Comparison of ENCODE assay signal across 31 cellular contexts in genomic region chr6:39785281-39785680, GRCh38. TPM values are rescaled to one million over a fixed set of nuclear protein-coding genes. Genes with fewer than 3 reads are reported as not detected.
"Had no signal": no experiment of that assay in that cellular context is flagged by ENCODE, and none has a peak within 500 bp of the region (broad histone marks: within the 10 kb centered on the region; RNA-seq: fewer than 3 reads in every experiment).

No MANE protein-coding gene starts in this region.

- H3K9me3 ChIP-seq: adrenal gland, body of pancreas, colonic mucosa, gastrocnemius medialis had no signal

- DNase-seq: activated CD4-positive, alpha-beta memory T cell treated with anti-CD3 and anti-CD28 coated beads for 36 hours; activated CD4-positive, alpha-beta T cell treated with anti-CD3 and anti-CD28 coated beads for 36 hours; activated CD4-positive, alpha-beta T cell treated with anti-CD3 and anti-CD28 coated beads, Interleukin-2, amount 10 ng/mL, durations not matched to agents 24 days and 14 days; activated CD4-positive, CD25-positive, alpha-beta regulatory T cell; activated CD4-positive, CD25-positive, alpha-beta regulatory T cell treated with anti-CD3 and anti-CD28 coated beads, Interleukin-2, amount 50 U/mL, for 72 hours; activated CD8-positive, alpha-beta memory T cell treated with anti-CD3 and anti-CD28 coated beads, Interleukin-2, amount 10 ng/mL, durations not matched to agents 7 days and 5 days; activated CD8-positive, alpha-beta memory T cell treated with anti-CD3 and anti-CD28 coated beads, Interleukin-2, amount 50 U/mL, for 4 hours; activated CD8-positive, alpha-beta T cell treated with anti-CD3 and anti-CD28 coated beads, Interleukin-2, amount 10 ng/mL, durations not matched to agents 7 days and 5 days; activated effector memory CD4-positive, alpha-beta T cell treated with anti-CD3 and anti-CD28 coated beads, Interleukin-2, amount 50 U/mL, for 16 hours; activated naive CD4-positive, alpha-beta T cell treated with anti-CD3 and anti-CD28 coated beads for 36 hours; activated naive CD8-positive, alpha-beta T cell treated with anti-CD3 and anti-CD28 coated beads for 36 hours; activated naive CD8-positive, alpha-beta T cell treated with anti-CD3 and anti-CD28 coated beads, Interleukin-2, amount 50 U/mL, for 24 hours; activated T-cell treated with anti-CD3 and anti-CD28 coated beads, Interleukin-2, amount 50 U/mL, for 1 hour; activated T-cell treated with anti-CD3 and anti-CD28 coated beads, Interleukin-2, amount 50 U/mL, for 48 hours; adrenal gland; amygdala; aorta; body of pancreas; caudate nucleus; colonic mucosa; effector CD8-positive, alpha-beta T cell; foreskin fibroblast; gastrocnemius medialis; glutamatergic neuron; heart left ventricle; T-helper 2 cell had no signal

- H3K4me1 ChIP-seq: adrenal gland, body of pancreas, colonic mucosa, gastrocnemius medialis, heart left ventricle had no signal

- H3K27me3 ChIP-seq: adrenal gland, body of pancreas, colonic mucosa, gastrocnemius medialis, heart left ventricle had no signal

- H3K36me3 ChIP-seq: adrenal gland, colonic mucosa, gastrocnemius medialis, heart left ventricle had no signal

- H3K4me3 ChIP-seq: adrenal gland, body of pancreas, colonic mucosa, gastrocnemius medialis, heart left ventricle had no signal

- H3K27ac ChIP-seq: adrenal gland, body of pancreas, colonic mucosa, epithelial cell of prostate, gastrocnemius medialis, heart left ventricle had no signal

- ATAC-seq: activated CD4-positive, alpha-beta T cell treated with anti-CD3 and anti-CD28 coated beads for 36 hours; activated CD8-positive, alpha-beta memory T cell treated with anti-CD3 and anti-CD28 coated beads, Interleukin-2, amount 10 ng/mL, durations not matched to agents 7 days and 5 days; activated CD8-positive, alpha-beta T cell treated with anti-CD3 and anti-CD28 coated beads, Interleukin-2, amount 10 ng/mL, durations not matched to agents 7 days and 5 days; activated naive CD8-positive, alpha-beta T cell treated with anti-CD3 and anti-CD28 coated beads, Interleukin-2, amount 50 U/mL, for 24 hours; body of pancreas; gastrocnemius medialis; heart left ventricle had no signal

RNA-seq across cellular contexts. Expression of gene DAAM2, which starts 6.9 kb away (rescaled TPM):
- total RNA-seq: activated CD4-positive, alpha-beta memory T cell treated with anti-CD3 and anti-CD28 coated beads for 36 hours; activated CD4-positive, alpha-beta T cell treated with anti-CD3 and anti-CD28 coated beads for 36 hours; activated CD4-positive, alpha-beta T cell treated with anti-CD3 and anti-CD28 coated beads, Interleukin-2, amount 10 ng/mL, durations not matched to agents 24 days and 14 days; activated CD8-positive, alpha-beta memory T cell treated with anti-CD3 and anti-CD28 coated beads for 36 hours; activated CD8-positive, alpha-beta memory T cell treated with anti-CD3 and anti-CD28 coated beads, Interleukin-2, amount 10 ng/mL, durations not matched to agents 7 days and 5 days; activated CD8-positive, alpha-beta T cell treated with anti-CD3 and anti-CD28 coated beads, Interleukin-2, amount 10 ng/mL, durations not matched to agents 7 days and 5 days; activated naive CD4-positive, alpha-beta T cell treated with anti-CD3 and anti-CD28 coated beads for 36 hours; activated naive CD8-positive, alpha-beta T cell treated with anti-CD3 and anti-CD28 coated beads for 36 hours; activated T-helper 1 cell treated with anti-CD3 and anti-CD28 coated beads, Interleukin-12 subunit alpha, Interleukin-12 subunit beta, Interleukin-2, Interleukin-4 antibody, amounts not matched to agents 30 ng/mL and 10 ng/mL and 1 ng/mL, durations not matched to agents 14 hours and 24 hours and 36 hours; activated T-helper 2 cell treated with anti-CD3 and anti-CD28 coated beads, Interferon-gamma antibody, Interleukin-2, Interleukin-4, amounts not matched to agents 10 μg/mL and 5 μg/mL and 100 μg/mL, durations not matched to agents 14 hours and 24 hours and 36 hours; T-helper 1 cell treated with Interleukin-12 subunit alpha and Interleukin-12 subunit beta and Interleukin-4 antibody, amounts not matched to agents 30 ng/mL and 1 ng/mL, for 36 hours had no signal
